ENCODE assay signal across 27 cellular contexts in genomic region chr15:28931828-28932227, GRCh38.
"Had no signal": no experiment of that assay in that cellular context is flagged by ENCODE, and none has a peak within 500 bp of the region (broad histone marks: within the 10 kb centered on the region; RNA-seq: fewer than 3 reads in every experiment).

No MANE protein-coding gene starts in this region.

- H3K36me3 Mint-ChIP-seq: natural killer cell; stimulated activated memory B cell treated with anti-CD40 and anti-IgM and Interleukin-4, amounts not matched to agents 10 μg/mL and 1 μg/mL and 100 μg/mL, for 72 hours had no signal

- H3K36me3 ChIP-seq: cardiac muscle cell, esophagus muscularis mucosa, left lung, stomach, WERI-Rb-1 had no signal

- H3K9me3 ChIP-seq: body of pancreas, esophagus muscularis mucosa, left lung, psoas muscle, testis had no signal

- H3K4me1 ChIP-seq: esophagus muscularis mucosa, left lung, psoas muscle, stomach had no signal

- H3K4me2 ChIP-seq: hepatocyte had no signal

- H3K79me2 ChIP-seq: hepatocyte had no signal

- H2AFZ ChIP-seq: hepatocyte had no signal

- H3K9me3 Mint-ChIP-seq: effector memory CD8-positive, alpha-beta T cell; immature natural killer cell; natural killer cell; stimulated activated memory B cell treated with anti-CD40 and anti-IgM and Interleukin-4, amounts not matched to agents 10 μg/mL and 1 μg/mL and 100 μg/mL, for 72 hours; T-helper 2 cell treated with Interferon-gamma antibody and Interleukin-4, amounts not matched to agents 5 μg/mL and 100 μg/mL, for 36 hours; type B pancreatic cell had no signal

- H3K4me3 ChIP-seq: body of pancreas, cardiac muscle cell, esophagus muscularis mucosa, hepatocyte, left lung, psoas muscle, SK-N-MC, skin epidermis, stomach, testis had no signal

- H3K27ac Mint-ChIP-seq: activated CD4-positive, alpha-beta T cell treated with anti-CD3 and anti-CD28 coated beads, Interleukin-2, amount 10 ng/mL, durations not matched to agents 7 days and 5 days; stimulated activated memory B cell treated with anti-CD40 and anti-IgM and Interleukin-4, amounts not matched to agents 10 μg/mL and 1 μg/mL and 100 μg/mL, for 72 hours; T-helper 2 cell treated with Interferon-gamma antibody and Interleukin-4, amounts not matched to agents 5 μg/mL and 100 μg/mL, for 36 hours; type B pancreatic cell had no signal

- DNase-seq: activated CD4-positive, alpha-beta T cell treated with anti-CD3 and anti-CD28 coated beads, Interleukin-2, amount 10 ng/mL, durations not matched to agents 7 days and 5 days; activated CD4-positive, CD25-positive, alpha-beta regulatory T cell treated with anti-CD3 and anti-CD28 coated beads, Interleukin-2, amount 50 U/mL, for 72 hours; activated CD8-positive, alpha-beta memory T cell treated with anti-CD3 and anti-CD28 coated beads for 24 hours; activated CD8-positive, alpha-beta memory T cell treated with anti-CD3 and anti-CD28 coated beads, Interleukin-2, amount 50 U/mL, for 4 hours; activated T-cell treated with anti-CD3 and anti-CD28 coated beads, Interleukin-2, amount 50 U/mL, for 48 hours; body of pancreas; effector memory CD8-positive, alpha-beta T cell; glutamatergic neuron; immature natural killer cell; kidney glomerular epithelial cell; left lung; natural killer cell; psoas muscle; right cardiac atrium; SHP77 treated with DMSO at 0.1 percent for 48 hours; stimulated activated CD4-positive, alpha-beta T cell treated with anti-CD3 and anti-CD28 coated beads, Interleukin-2, amount 100 ng/mL, for 24 hours; stomach; testis; WERI-Rb-1 had no signal

- H3K27me3 Mint-ChIP-seq: activated CD4-positive, alpha-beta T cell treated with anti-CD3 and anti-CD28 coated beads, Interleukin-2, amount 10 ng/mL, durations not matched to agents 7 days and 5 days; type B pancreatic cell had no signal

- H3K27ac ChIP-seq: body of pancreas, cardiac muscle cell, esophagus muscularis mucosa, hepatocyte, left lung, psoas muscle, SK-N-MC, skin epidermis, stomach, testis, WERI-Rb-1 had no signal

- H3K4me1 Mint-ChIP-seq: stimulated activated memory B cell treated with anti-CD40 and anti-IgM and Interleukin-4, amounts not matched to agents 10 μg/mL and 1 μg/mL and 100 μg/mL, for 72 hours had no signal

- H3K27me3 ChIP-seq: body of pancreas, cardiac muscle cell, esophagus muscularis mucosa, hepatocyte, left lung, testis had no signal

- H3K4me3 Mint-ChIP-seq: activated CD4-positive, alpha-beta T cell treated with anti-CD3 and anti-CD28 coated beads, Interleukin-2, amount 10 ng/mL, durations not matched to agents 7 days and 5 days; effector memory CD8-positive, alpha-beta T cell; immature natural killer cell; natural killer cell; stimulated activated memory B cell treated with anti-CD40 and anti-IgM and Interleukin-4, amounts not matched to agents 10 μg/mL and 1 μg/mL and 100 μg/mL, for 72 hours; T-helper 2 cell treated with Interferon-gamma antibody and Interleukin-4, amounts not matched to agents 5 μg/mL and 100 μg/mL, for 36 hours; type B pancreatic cell had no signal
